In the genomic region with DNA sequence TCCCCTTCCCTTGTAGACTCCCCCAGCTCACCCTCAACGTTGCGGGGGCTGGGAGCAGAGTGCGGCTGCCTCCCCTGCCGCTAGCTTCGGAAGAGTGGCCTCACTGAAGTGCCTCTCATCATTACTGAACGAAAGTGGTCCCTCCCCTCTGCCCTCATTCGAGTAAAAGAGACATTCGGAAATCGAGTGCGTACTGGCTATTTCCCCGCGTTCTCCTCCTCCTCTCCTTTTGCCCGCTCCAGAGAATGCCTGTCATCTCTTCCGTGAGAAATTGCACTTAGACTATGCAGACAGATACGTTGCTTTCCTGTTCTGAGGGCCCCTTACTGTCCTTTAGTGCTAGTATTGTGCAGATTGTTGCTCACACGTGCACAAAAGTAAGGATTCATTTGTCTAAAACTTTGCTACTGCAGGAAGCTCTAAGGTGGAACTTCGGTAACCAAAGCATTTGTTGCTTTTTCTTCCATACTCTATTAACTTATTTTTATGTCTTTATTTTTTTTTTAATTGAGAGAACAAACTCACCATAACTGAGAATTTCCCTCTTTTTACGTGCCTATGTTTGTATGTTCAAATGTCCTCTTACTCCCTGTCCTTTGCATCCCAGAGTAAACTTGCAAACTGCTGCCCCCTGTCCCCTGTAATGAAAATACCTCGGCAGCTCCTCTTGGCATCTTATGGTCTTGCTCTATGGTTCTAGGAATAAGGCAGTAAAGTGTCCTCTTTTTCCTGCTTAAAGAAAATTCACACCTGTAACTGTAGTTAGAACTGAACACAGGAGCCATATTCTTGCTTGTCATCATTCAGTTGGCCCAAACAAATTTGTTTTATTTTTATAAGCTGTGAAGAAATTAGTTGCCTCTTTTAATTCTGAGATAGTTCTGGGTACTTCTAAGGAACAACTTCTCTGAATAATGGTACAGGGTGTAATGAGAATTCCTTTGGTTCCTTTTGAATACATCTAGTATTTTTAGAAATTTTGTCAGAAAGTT, we compare ENCODE assay signal across 8 cellular contexts. TPM values are rescaled to one million over a fixed set of nuclear protein-coding genes. Genes with fewer than 3 reads are reported as not detected.
DNase-seq lines count a peak whose midpoint lies in the region; ATAC-seq and TF ChIP-seq lines count a peak whose summit lies in the region.

No MANE protein-coding gene starts in this region.

- H3K27ac ChIP-seq in ascending aorta (peak overlapping the region; percentile 90 to 95), rectal smooth muscle tissue (ENCODE audit: low read depth, low read length) (peak overlapping the region; percentile 91)

- peak overlapping the region; percentile 81 to 85 for H3K4me3 ChIP-seq in ascending aorta
- H3K4me3 ChIP-seq in rectal smooth muscle tissue (ENCODE audit: low read length) = peak overlapping the region; percentile 84

- H3K9ac ChIP-seq in rectal smooth muscle tissue (ENCODE audit: low read length) = peak overlapping the region; percentile 19

- H3K9me3 ChIP-seq in ascending aorta = no peaks in the 10 kb centered on the region

- DNase-seq in GM03348 (ENCODE audit: low spot score) = peak; percentile 63
- DNase-seq in KBM-7 = peak; percentile 69
- peak; percentile 86 for DNase-seq in RKO (ENCODE audit: low spot score)
- DNase-seq in ascending aorta (ENCODE audit: low spot score in 2 of 2) = no peak
- DNase-seq in hepatic stellate cell (ENCODE audit: low spot score) = peak; percentile 50

- ATAC-seq in GM21619 (IDR thresholded peaks at IDR 0.05; ENCODE audit: unreplicated experiment) (peak; percentile 30), HG03097 (IDR thresholded peaks at IDR 0.05; ENCODE audit: low FRiP score, unreplicated experiment) (no peak)

- intact Hi-C loops in ascending aorta (cut with DNase I) = loop anchor here (5.0 kb wide), 2 partner anchors 280 to 1735 kb away; partner anchors contain the start of genes AGPAT4, PACRG and PRKN

- H3K4me1 ChIP-seq in ascending aorta (peaks cover 2 to 11% of the 10 kb centered on the region in 2 donors), rectal smooth muscle tissue (ENCODE audit: control insufficient read depth, insufficient read depth, low read length) (peaks cover 5% of the 10 kb centered on the region)

- no peaks in the 10 kb centered on the region for H3K27me3 ChIP-seq in ascending aorta
- no peaks in the 10 kb centered on the region for H3K27me3 ChIP-seq in rectal smooth muscle tissue (ENCODE audit: control insufficient read depth, insufficient read depth, low read length)

- peak; percentile 29 to 60 (median 53) for TF ChIP-seq CTCF in ascending aorta (IDR thresholded peaks at IDR 0.05)

- H3K36me3 ChIP-seq in ascending aorta = no peaks in the 10 kb centered on the region
- H3K36me3 ChIP-seq in rectal smooth muscle tissue (ENCODE audit: control insufficient read depth, insufficient read depth, low read length) = no peaks in the 10 kb centered on the region

- in situ Hi-C loops in KBM-7 (cut with MboI; ENCODE audit: low pct_unique_long_range_greater_than_20kb, low sequenced_read_pairs) = no loop called here

RNA-seq across cellular contexts. Expression of gene MAP3K4, which starts 1.1 kb away (rescaled TPM):
- total RNA-seq in ascending aorta = 14.9 TPM

Comparison
In these comparisons a context has a peak if more than half of its experiments do, and no peak if none do; other contexts are left out.
1. DNase-seq: peak in GM03348 (single experiment), KBM-7 (single experiment), RKO (single experiment) and hepatic stellate cell (single experiment); none in ascending aorta (0 of 2).